Comparison of ENCODE assay signal across 9 cellular contexts in the genomic region with DNA sequence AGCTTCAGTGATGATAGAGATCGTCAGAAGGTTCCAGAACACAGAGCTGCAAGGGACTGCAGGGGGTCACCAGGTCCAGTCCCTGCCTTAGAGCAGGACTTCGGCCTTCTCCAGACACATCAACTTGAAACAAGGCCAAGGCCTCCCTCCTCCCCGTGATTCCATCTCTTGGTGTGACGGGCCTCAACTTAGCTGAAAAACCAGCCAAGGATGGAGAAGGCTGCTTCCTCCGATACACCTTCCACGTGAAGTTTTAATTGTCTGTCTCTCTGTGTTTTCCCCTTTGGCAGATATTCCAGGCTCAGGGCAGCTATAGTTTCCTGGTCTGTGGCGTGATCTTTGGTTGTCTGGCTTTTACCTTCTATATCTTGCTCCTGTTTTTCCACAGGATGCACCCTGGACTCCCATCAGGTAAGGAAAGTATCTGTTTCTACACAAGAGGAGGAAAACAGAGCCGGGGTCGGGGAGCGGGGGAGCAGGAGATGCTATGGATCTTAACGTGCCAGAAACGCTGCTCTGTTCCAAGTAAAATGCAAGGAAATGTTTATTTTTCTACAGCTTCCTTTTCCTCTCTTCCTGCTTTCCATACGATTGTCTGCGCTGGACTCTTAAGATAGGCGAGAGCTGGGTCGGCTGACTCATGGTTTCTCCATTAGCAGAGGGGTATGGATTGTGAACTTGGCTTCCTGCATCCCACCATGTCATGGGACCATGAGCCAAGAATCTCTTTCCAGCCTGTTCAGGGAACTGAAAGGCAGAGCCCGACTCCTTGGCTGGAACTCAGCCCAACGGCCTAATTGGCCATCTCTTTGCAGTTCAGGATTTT. TPM values are rescaled to one million over a fixed set of nuclear protein-coding genes. Genes with fewer than 3 reads are reported as not detected.
DNase-seq lines count a peak whose midpoint lies in the region; ATAC-seq and TF ChIP-seq lines count a peak whose summit lies in the region.
"Had no signal": no experiment of that assay in that cellular context is flagged by ENCODE, and none has a peak within 500 bp of the region (broad histone marks: within the 10 kb centered on the region; RNA-seq: fewer than 3 reads in every experiment).

No MANE protein-coding gene starts in this region.

- peaks cover 23 to 30% (median 29%) of the 10 kb centered on the region in 3 donors for H3K4me1 ChIP-seq in skeletal muscle tissue (ENCODE audit: control insufficient read depth in 3 of 3, insufficient read depth in 3 of 3, low read length in 3 of 3)

- H3K4me1 Mint-ChIP-seq in brain: peaks cover 33% of the 10 kb centered on the region
- peaks cover 42% of the 10 kb centered on the region for H3K4me1 Mint-ChIP-seq in activated naive CD4-positive, alpha-beta T cell treated with anti-CD3 and anti-CD28 coated beads for 36 hours (ENCODE audit: low read depth)
- H3K4me1 Mint-ChIP-seq in stimulated activated naive B cell treated with anti-CD40 and anti-IgM and Interleukin-4, amounts not matched to agents 10 μg/mL and 1 μg/mL and 100 μg/mL, for 72 hours: peaks cover 27 to 37% of the 10 kb centered on the region in 2 donors

- H3K27me3 ChIP-seq in skeletal muscle tissue (ENCODE audit: control insufficient read depth in 3 of 3, insufficient read depth in 3 of 3, low read length in 3 of 3): no peaks in the 10 kb centered on the region

- no peaks in the 10 kb centered on the region for H3K9me3 ChIP-seq in skeletal muscle tissue (ENCODE audit: control insufficient read depth in 3 of 3, low read length in 3 of 3)

- CTCF ChIA-PET in activated naive CD4-positive, alpha-beta T cell treated with anti-CD3 and anti-CD28 coated beads for 36 hours (lab: Charles Lee): interaction anchor here (1.0 to 3.9 kb wide), 3 partner anchors 7 to 60 kb away, joined by 3 to 37 read pairs (median 10); no protein-coding TSS in a partner anchor

- peak overlapping the region; percentile 41 for H3K27ac ChIP-seq in skeletal muscle tissue (ENCODE audit: low read depth, low read length)

- intact Hi-C loops in activated naive CD4-positive, alpha-beta T cell treated with anti-CD3 and anti-CD28 coated beads for 36 hours (cut with micrococcal nuclease): no loop called here

- H3K4me3 ChIP-seq in skeletal muscle tissue (ENCODE audit: low read length in 3 of 3): peak overlapping the region in 1 of 3 donors; percentile 18

- peak overlapping the region in 4 of 5 experiments; percentile 23 to 67 (median 63) for H3K4me3 Mint-ChIP-seq in brain
- no peak overlapping the region for H3K4me3 Mint-ChIP-seq in activated naive CD4-positive, alpha-beta T cell treated with anti-CD3 and anti-CD28 coated beads for 36 hours
- no peak overlapping the region for H3K4me3 Mint-ChIP-seq in stimulated activated naive B cell treated with anti-CD40 and anti-IgM and Interleukin-4, amounts not matched to agents 10 μg/mL and 1 μg/mL and 100 μg/mL, for 72 hours

- H3K27me3 Mint-ChIP-seq in brain: no peaks in the 10 kb centered on the region
- H3K27me3 Mint-ChIP-seq in activated naive CD4-positive, alpha-beta T cell treated with anti-CD3 and anti-CD28 coated beads for 36 hours (ENCODE audit: low read depth): no peaks in the 10 kb centered on the region
- no peaks in the 10 kb centered on the region for H3K27me3 Mint-ChIP-seq in stimulated activated naive B cell treated with anti-CD40 and anti-IgM and Interleukin-4, amounts not matched to agents 10 μg/mL and 1 μg/mL and 100 μg/mL, for 72 hours

- TF ChIP-seq CTCF in brain (conservative IDR thresholded peaks at IDR 0.05): no peak

- peaks cover 24% of the 10 kb centered on the region for H3K36me3 Mint-ChIP-seq in brain
- peaks cover 21% of the 10 kb centered on the region for H3K36me3 Mint-ChIP-seq in activated naive CD4-positive, alpha-beta T cell treated with anti-CD3 and anti-CD28 coated beads for 36 hours (ENCODE audit: low read depth)
- peaks cover 39 to 50% of the 10 kb centered on the region in 2 donors for H3K36me3 Mint-ChIP-seq in stimulated activated naive B cell treated with anti-CD40 and anti-IgM and Interleukin-4, amounts not matched to agents 10 μg/mL and 1 μg/mL and 100 μg/mL, for 72 hours

- peaks cover 2 to 4% (median 2%) of the 10 kb centered on the region in 3 donors for H3K36me3 ChIP-seq in skeletal muscle tissue (ENCODE audit: control insufficient read depth in 3 of 3, insufficient read depth in 3 of 3, low read length in 3 of 3)

- peak overlapping the region in 1 of 3 donors; percentile 24 for H3K9ac ChIP-seq in skeletal muscle tissue (ENCODE audit: low read depth in 1 of 3, low read length in 3 of 3)

- H3K9me3 Mint-ChIP-seq in brain: no peaks in the 10 kb centered on the region
- no peaks in the 10 kb centered on the region for H3K9me3 Mint-ChIP-seq in activated naive CD4-positive, alpha-beta T cell treated with anti-CD3 and anti-CD28 coated beads for 36 hours
- no peaks in the 10 kb centered on the region for H3K9me3 Mint-ChIP-seq in stimulated activated naive B cell treated with anti-CD40 and anti-IgM and Interleukin-4, amounts not matched to agents 10 μg/mL and 1 μg/mL and 100 μg/mL, for 72 hours

- no peak for ATAC-seq in GM19397 (IDR thresholded peaks at IDR 0.05; ENCODE audit: unreplicated experiment)
- ATAC-seq in GM21367 (IDR thresholded peaks at IDR 0.05; ENCODE audit: unreplicated experiment): no peak
- ATAC-seq in stimulated activated naive B cell treated with anti-CD40 and anti-IgM and Interleukin-4, amounts not matched to agents 10 μg/mL and 1 μg/mL and 100 μg/mL, for 72 hours (replicated peaks): no peak

- peak overlapping the region in 4 of 5 experiments; percentile 88 to 96 (median 90) for H3K27ac Mint-ChIP-seq in brain
- H3K27ac Mint-ChIP-seq in activated naive CD4-positive, alpha-beta T cell treated with anti-CD3 and anti-CD28 coated beads for 36 hours: no peak overlapping the region
- no peak overlapping the region for H3K27ac Mint-ChIP-seq in stimulated activated naive B cell treated with anti-CD40 and anti-IgM and Interleukin-4, amounts not matched to agents 10 μg/mL and 1 μg/mL and 100 μg/mL, for 72 hours

- DNase-seq in HCEC 1CT (peak; percentile 73), hepatic stellate cell (ENCODE audit: low spot score) (peak; percentile 88)
- no peak for DNase-seq in activated naive CD4-positive, alpha-beta T cell treated with anti-CD3 and anti-CD28 coated beads for 36 hours
- DNase-seq in stimulated activated naive B cell treated with anti-CD40 and anti-IgM and Interleukin-4, amounts not matched to agents 10 μg/mL and 1 μg/mL and 100 μg/mL, for 72 hours: no peak
- DNase-seq: T-helper 9 cell had no signal

RNA-seq across cellular contexts. Expression of a gene that starts 32.8 kb away (rescaled TPM):
- 1.8 TPM for polyA plus RNA-seq in brain (ENCODE audit: insufficient read depth, low read depth, low replicate concordance)
- total RNA-seq in skeletal muscle tissue: 13.6 TPM
- total RNA-seq in activated naive CD4-positive, alpha-beta T cell treated with anti-CD3 and anti-CD28 coated beads for 36 hours: 10 to 100 TPM; 60.5 to 62.4 TPM

Comparison
In these comparisons a context has a peak if more than half of its experiments do, and no peak if none do; other contexts are left out.
1. DNase-seq: peak in HCEC 1CT (single experiment) and hepatic stellate cell (single experiment); none in activated naive CD4-positive, alpha-beta T cell treated with anti-CD3 and anti-CD28 coated beads for 36 hours (single experiment) and stimulated activated naive B cell treated with anti-CD40 and anti-IgM and Interleukin-4, amounts not matched to agents 10 μg/mL and 1 μg/mL and 100 μg/mL, for 72 hours (single experiment).
2. H3K27ac Mint-ChIP-seq: peak in brain (4 of 5); none in activated naive CD4-positive, alpha-beta T cell treated with anti-CD3 and anti-CD28 coated beads for 36 hours (single experiment) and stimulated activated naive B cell treated with anti-CD40 and anti-IgM and Interleukin-4, amounts not matched to agents 10 μg/mL and 1 μg/mL and 100 μg/mL, for 72 hours (single experiment).
3. H3K4me3 Mint-ChIP-seq: peak in brain (4 of 5); none in activated naive CD4-positive, alpha-beta T cell treated with anti-CD3 and anti-CD28 coated beads for 36 hours (single experiment) and stimulated activated naive B cell treated with anti-CD40 and anti-IgM and Interleukin-4, amounts not matched to agents 10 μg/mL and 1 μg/mL and 100 μg/mL, for 72 hours (0 of 2).